ENCODE assay signal across 12 cellular contexts in genomic region chr22:19876314-19876940, GRCh38. TPM values are rescaled to one million over a fixed set of nuclear protein-coding genes. Genes with fewer than 3 reads are reported as not detected.
DNase-seq lines count a peak whose midpoint lies in the region; ATAC-seq, FAIRE-seq and TF ChIP-seq lines count a peak whose summit lies in the region.
"Had no signal": no experiment of that assay in that cellular context is flagged by ENCODE, and none has a peak within 500 bp of the region (broad histone marks: within the 10 kb centered on the region; RNA-seq: fewer than 3 reads in every experiment).

No MANE protein-coding gene starts in this region.

- no peaks in the 10 kb centered on the region for H3K9me3 ChIP-seq in BLaER1 treated with 17β-estradiol and CSF1 and Interleukin-3, amounts not matched to agents 10 nM and 100 nM (replicated peaks in 1 of 11)
- H3K9me3 ChIP-seq in HEK293 (ENCODE audit: control insufficient read depth, insufficient read depth, low read depth, low read length) = no peaks in the 10 kb centered on the region
- no peaks in the 10 kb centered on the region for H3K9me3 ChIP-seq in H1 (ENCODE audit: insufficient read depth in 2 of 2, low read depth in 1 of 2, low read length in 1 of 2)

- TF ChIP-seq RAD21 in H1 (IDR thresholded peaks at IDR 0.05 in 1 of 2, conservative IDR thresholded peaks at IDR 0.05 in 1 of 2; ENCODE audit: low read depth in 2 of 2, low read length in 2 of 2) = no peak

- in situ Hi-C loops in G401 (cut with HindIII; ENCODE audit: low sequenced_read_pairs) = no loop called here

- peaks cover 0 to 28% (median 0%) of the 10 kb centered on the region in 11 experiments; a peak in 4 of 22 replicates for H4K20me1 ChIP-seq in BLaER1 treated with 17β-estradiol and CSF1 and Interleukin-3, amounts not matched to agents 10 nM and 100 nM
- H4K20me1 ChIP-seq in H1 (replicated peaks in 1 of 2; ENCODE audit: control insufficient read depth in 1 of 2, insufficient read depth in 2 of 2, low read length in 2 of 2) = no peaks in the 10 kb centered on the region

- no peak overlapping the region for H3K14ac ChIP-seq in H1 (ENCODE audit: insufficient read length)

- no peak overlapping the region for H4K91ac ChIP-seq in H1 (replicated peaks; ENCODE audit: insufficient read length, low read length)

- H3K36me3 Mint-ChIP-seq in effector memory CD8-positive, alpha-beta T cell (ENCODE audit: insufficient read depth) = peaks cover 3% of the 10 kb centered on the region

- H3K27ac Mint-ChIP-seq in effector memory CD8-positive, alpha-beta T cell = no peak overlapping the region
- H3K27ac Mint-ChIP-seq: activated T-helper 17 cell treated with anti-CD3 and anti-CD28 coated beads, Interleukin-2, amount 50 U/mL, for 72 hours had no signal

- H2BK120ac ChIP-seq in H1 (replicated peaks; ENCODE audit: low read depth, low read length) = no peak overlapping the region

- H4K5ac ChIP-seq in H1 (ENCODE audit: insufficient read length, low read depth, low read length) = no peak overlapping the region

- peaks cover 0 to 10% (median 0%) of the 10 kb centered on the region in 11 experiments; a peak in 3 of 22 replicates for H3K36me3 ChIP-seq in BLaER1 treated with 17β-estradiol and CSF1 and Interleukin-3, amounts not matched to agents 10 nM and 100 nM
- H3K36me3 ChIP-seq in HEK293 (ENCODE audit: control insufficient read depth in 2 of 2, insufficient read depth in 1 of 2, low read length in 2 of 2) (no peaks in the 10 kb centered on the region), H1 (ENCODE audit: control insufficient read depth in 2 of 4, insufficient read depth in 4 of 4, low read length in 3 of 4) (0 out of 8 replicates have a peak, but pooled peaks cover 0 to 2% (median 0%) of the 10 kb centered on the region in 4 experiments)

- H3K18ac ChIP-seq in H1 (ENCODE audit: extremely low read depth, low read length) = no peak overlapping the region

- 91% methylated on average over 21 of the region's 21 CpGs; no CpG with 5 or more reads in 1 of the 2 experiments for WGBS in H1 (ENCODE audit: extremely low coverage in 1 of 2, insufficient coverage in 1 of 2, insufficient read length in 1 of 2, insufficient replicate concordance in 2 of 2, low coverage in 1 of 2, low lambda C conversion rate in 2 of 2, missing lambda C conversion rate in 1 of 2), 2 experiments

- peaks cover 0 to 3% of the 10 kb centered on the region in 2 donors for H3K4me1 Mint-ChIP-seq in effector memory CD8-positive, alpha-beta T cell (ENCODE audit: low read depth in 2 of 2)
- H3K4me1 Mint-ChIP-seq: activated T-helper 17 cell treated with anti-CD3 and anti-CD28 coated beads, Interleukin-2, amount 50 U/mL, for 72 hours; central memory CD8-positive, alpha-beta T cell had no signal

- 0 out of 2 replicates have a peak overlapping the region, but pooled peaks have one; percentile 17 for H2BK12ac ChIP-seq in H1 (ENCODE audit: low read depth, low read length)

- H3K4me1 ChIP-seq in BLaER1 treated with 17β-estradiol and CSF1 and Interleukin-3, amounts not matched to agents 10 nM and 100 nM = peaks cover 14 to 62% (median 53%) of the 10 kb centered on the region in 10 experiments; a peak in 19 of 20 replicates
- peaks cover 28% of the 10 kb centered on the region for H3K4me1 ChIP-seq in HEK293 (ENCODE audit: control insufficient read depth, insufficient read depth, low read length)
- H3K4me1 ChIP-seq in H1 (replicated peaks in 1 of 4; ENCODE audit: control insufficient read depth in 3 of 4, insufficient read depth in 4 of 4, low read length in 3 of 4) = peaks cover 6 to 20% (median 15%) of the 10 kb centered on the region in 4 experiments

- no peak overlapping the region for H2BK5ac ChIP-seq in H1 (ENCODE audit: low read depth, low read length)

- H3K9ac ChIP-seq in BLaER1 treated with 17β-estradiol and CSF1 and Interleukin-3, amounts not matched to agents 10 nM and 100 nM = peak overlapping the region in 9 of 11 experiments; percentile 0 to 65 (median 48); a peak in 9 of 22 replicates
- H3K9ac ChIP-seq in H1 (replicated peaks in 1 of 4; ENCODE audit: extremely low read depth in 1 of 4, low read depth in 3 of 4, low read length in 3 of 4) = no peak overlapping the region

- H3K27me3 Mint-ChIP-seq in effector memory CD8-positive, alpha-beta T cell = no peaks in the 10 kb centered on the region
- H3K27me3 Mint-ChIP-seq: activated T-helper 17 cell treated with anti-CD3 and anti-CD28 coated beads, Interleukin-2, amount 50 U/mL, for 72 hours; central memory CD8-positive, alpha-beta T cell had no signal

- TF ChIP-seq POLR2A in H1 (IDR thresholded peaks at IDR 0.05; ENCODE audit: control extremely low read depth in 1 of 2, low read depth in 2 of 2, low read length in 2 of 2) = no peak

- DNase-seq in H1 (ENCODE audit: low read depth in 1 of 2, low spot score in 2 of 2) (peak in 1 of 2 experiments; percentile 42), omental fat pad (ENCODE audit: low spot score) (peak; percentile 18), G401 (ENCODE audit: low spot score) (no peak)
- DNase-seq in effector memory CD8-positive, alpha-beta T cell = no peak
- DNase-seq: erythroblast, NCI-H1930 had no signal

- peak overlapping the region in 5 of 11 experiments; percentile 44 to 67 (median 61); a peak in 7 of 22 replicates for H3K27ac ChIP-seq in BLaER1 treated with 17β-estradiol and CSF1 and Interleukin-3, amounts not matched to agents 10 nM and 100 nM
- H3K27ac ChIP-seq in HEK293 (ENCODE audit: extremely low read depth, low read depth, low read length) = peak overlapping the region; percentile 40; the same call in 1 of the 2 replicates
- no peak overlapping the region for H3K27ac ChIP-seq in H1 (ENCODE audit: low read depth, low read length)

- TF ChIP-seq EP300 in H1 (IDR thresholded peaks at IDR 0.05; ENCODE audit: borderline replicate concordance in 1 of 2, low read depth in 2 of 2, low read length in 2 of 2) = no peak

- no peak overlapping the region for H3K4me3 Mint-ChIP-seq in effector memory CD8-positive, alpha-beta T cell
- H3K4me3 Mint-ChIP-seq: activated T-helper 17 cell treated with anti-CD3 and anti-CD28 coated beads, Interleukin-2, amount 50 U/mL, for 72 hours; central memory CD8-positive, alpha-beta T cell had no signal

- H2BK15ac ChIP-seq in H1 (ENCODE audit: low read length) = no peak overlapping the region

- no peak for FAIRE-seq in H1 (lab: Jason Lieb, UNC)

- no peak overlapping the region for H2BK20ac ChIP-seq in H1 (ENCODE audit: low read length)

- 0 out of 2 replicates have a peak overlapping the region, but pooled peaks have one; percentile 24 for H2AK5ac ChIP-seq in H1 (ENCODE audit: low read depth, low read length)

- no peak overlapping the region for H2AFZ ChIP-seq in H1 (ENCODE audit: low read length)

- peaks cover 4% of the 10 kb centered on the region for H3K23me2 ChIP-seq in H1 (ENCODE audit: low read depth, low read length)

- no peak overlapping the region for H3K4ac ChIP-seq in H1 (replicated peaks; ENCODE audit: insufficient read length, low read depth, low read length)

- ATAC-seq in omental fat pad (ENCODE audit: low FRiP score) (no peak), GM21529 (IDR thresholded peaks at IDR 0.05; ENCODE audit: unreplicated experiment) (no peak)
- no peak for ATAC-seq in effector memory CD8-positive, alpha-beta T cell (replicated peaks)
- ATAC-seq: activated CD4-positive, CD25-positive, alpha-beta regulatory T cell treated with anti-CD3 and anti-CD28 coated beads, Interleukin-2, amount 50 U/mL, for 24 hours; activated T-helper 17 cell treated with anti-CD3 and anti-CD28 coated beads, Interleukin-2, amount 50 U/mL, for 72 hours had no signal

- no peak overlapping the region for H3K23ac ChIP-seq in H1 (ENCODE audit: insufficient read length)

- H3K79me1 ChIP-seq in H1 (ENCODE audit: low read depth, low read length) = no peaks in the 10 kb centered on the region; the same call in 1 of the 2 replicates

- peak overlapping the region; percentile 18; the same call in 1 of the 2 replicates for H4K8ac ChIP-seq in H1 (ENCODE audit: extremely low read depth, insufficient read depth, low read length)

- H3K79me2 ChIP-seq in H1 (ENCODE audit: control insufficient read depth in 1 of 2, insufficient read depth in 2 of 2, low read length in 2 of 2) = no peaks in the 10 kb centered on the region

- no peak overlapping the region for H3K4me3 ChIP-seq in BLaER1 treated with 17β-estradiol and CSF1 and Interleukin-3, amounts not matched to agents 10 nM and 100 nM
- no peak overlapping the region for H3K4me3 ChIP-seq in HEK293 (ENCODE audit: low read depth, low read length)
- H3K4me3 ChIP-seq in H1 (ENCODE audit: extremely low read depth in 1 of 4, insufficient read depth in 2 of 4, low read depth in 3 of 4, low read length in 4 of 4) = no peak overlapping the region

- H3K9me3 Mint-ChIP-seq in effector memory CD8-positive, alpha-beta T cell = no peaks in the 10 kb centered on the region
- H3K9me3 Mint-ChIP-seq: activated T-helper 17 cell treated with anti-CD3 and anti-CD28 coated beads, Interleukin-2, amount 50 U/mL, for 72 hours; central memory CD8-positive, alpha-beta T cell had no signal

- no peaks in the 10 kb centered on the region for H3K27me3 ChIP-seq in BLaER1 treated with 17β-estradiol and CSF1 and Interleukin-3, amounts not matched to agents 10 nM and 100 nM
- peaks cover 0 to 3% (median 0%) of the 10 kb centered on the region in 4 experiments; a peak in 1 of 7 replicates for H3K27me3 ChIP-seq in H1 (replicated peaks in 1 of 4; ENCODE audit: control insufficient read depth in 3 of 4, extremely low read depth in 1 of 4, insufficient read depth in 3 of 4, low read length in 3 of 4)

- CTCF ChIA-PET in HEK293 (lab: Yijun Ruan, JAX) (interaction anchor here (0.6 kb wide), 1 partner anchor 73 kb away, joined by 3 read pairs; no protein-coding TSS in a partner anchor), H1 (lab: Charles Lee; ENCODE audit: partially characterized antibody) (interaction anchor here (0.6 to 2.6 kb wide), 5 partner anchors 8 to 34 kb away, joined by 3 to 7 read pairs (median 4); no protein-coding TSS in a partner anchor)

- peak overlapping the region in 8 of 11 experiments; percentile 63 to 80 (median 76); a peak in 15 of 22 replicates for H3K4me2 ChIP-seq in BLaER1 treated with 17β-estradiol and CSF1 and Interleukin-3, amounts not matched to agents 10 nM and 100 nM
- no peak overlapping the region for H3K4me2 ChIP-seq in H1 (ENCODE audit: insufficient read depth in 1 of 2, low read depth in 2 of 2, low read length in 2 of 2)

- TF ChIP-seq CTCF in HEK293 (tag by site-specific recombination; IDR thresholded peaks at IDR 0.05) (peak; percentile 60), H1 (IDR thresholded peaks at IDR 0.05; ENCODE audit: control extremely low read depth in 1 of 3, insufficient read depth in 1 of 3, low read depth in 1 of 3, low read length in 3 of 3) (no peak), omental fat pad (IDR thresholded peaks at IDR 0.05) (no peak)

- POLR2A ChIA-PET in HEK293 (lab: Yijun Ruan, JAX) (no interaction called here), H1 (lab: Charles Lee; ENCODE audit: partially characterized antibody) (interaction anchor here (1.2 to 2.0 kb wide), 2 partner anchors 22 to 27 kb away, joined by 4 to 5 read pairs; partner anchors contain the start of genes GNB1L and RTL10)

- H3K56ac ChIP-seq in H1 (replicated peaks; ENCODE audit: insufficient read length, low read depth, low read length) = no peak overlapping the region

RNA-seq across cellular contexts. Expression of gene GNB1L, which starts 21.8 kb away (rescaled TPM):
- total RNA-seq in H1 (2021; fragmentation: NEBNext Ultra II Directional; extraction: Animal tissue kit (Norgen Biotek cat#: 25700)) = 14.3 and 15.6 TPM in 2 replicates
- polyA plus RNA-seq in H1 (2011; rRNA removed) = 14.0 and 23.2 TPM in 2 replicates
- 17.3 TPM for polyA plus RNA-seq in H1 (2011; cell fraction: cytosol; rRNA removed)
- polyA plus RNA-seq in H1 (2011; cell fraction: nucleus; rRNA removed) = 21.9 TPM
- 9.1 to 18.9 TPM (median 16.9 TPM) in 4 replicates for polyA plus RNA-seq in H1 (2012, experiment 1 of 2)
- polyA plus RNA-seq in H1 (2012, experiment 2 of 2) = 14.8 TPM
- 5.8 TPM for polyA plus RNA-seq in H1 (2013, experiment 1 of 2)
- 5.3 TPM for polyA plus RNA-seq in H1 (2013, experiment 2 of 2)
- 3.8 and 4.5 TPM in 2 replicates for polyA minus RNA-seq in H1 (2011; rRNA and poly(A)+ RNA removed)
- polyA minus RNA-seq in H1 (2011; cell fraction: cytosol; rRNA and poly(A)+ RNA removed) = 6.1 TPM
- polyA minus RNA-seq in H1 (2011; cell fraction: nucleus; rRNA and poly(A)+ RNA removed) = 5.6 TPM
- total RNA-seq in omental fat pad = 1 to 10 TPM; 4.3 to 7.6 (median 6.1) TPM
- total RNA-seq in G401 (2014; rRNA removed; shearing (Covaris generic)) = 20.4 TPM in 2 replicates

RNA-seq across cellular contexts. Expression of gene RTL10, which starts 21.8 kb away (rescaled TPM):
- total RNA-seq in H1 (2021; fragmentation: NEBNext Ultra II Directional; extraction: Animal tissue kit (Norgen Biotek cat#: 25700)) = 16.1 and 18.8 TPM in 2 replicates
- 11.5 and 15.5 TPM in 2 replicates for polyA plus RNA-seq in H1 (2011; rRNA removed)
- 9.8 TPM for polyA plus RNA-seq in H1 (2011; cell fraction: cytosol; rRNA removed)
- 21.7 TPM for polyA plus RNA-seq in H1 (2011; cell fraction: nucleus; rRNA removed)
- polyA plus RNA-seq in H1 (2012, experiment 1 of 2) = 9.6 to 13.3 TPM (median 12.3 TPM) in 4 replicates
- 9.3 TPM for polyA plus RNA-seq in H1 (2012, experiment 2 of 2)
- 7.9 TPM for polyA plus RNA-seq in H1 (2013, experiment 1 of 2)
- 7.7 TPM for polyA plus RNA-seq in H1 (2013, experiment 2 of 2)
- 32.1 and 33.6 TPM in 2 replicates for polyA minus RNA-seq in H1 (2011; rRNA and poly(A)+ RNA removed)
- polyA minus RNA-seq in H1 (2011; cell fraction: cytosol; rRNA and poly(A)+ RNA removed) = 10.3 TPM
- polyA minus RNA-seq in H1 (2011; cell fraction: nucleus; rRNA and poly(A)+ RNA removed) = 21.5 TPM
- 10 to 100 TPM in 3 of 4 donors, 1 to 10 TPM in 1; 7.6 to 12.6 (median 10.4) TPM for total RNA-seq in omental fat pad
- 4.6 and 11.0 TPM in 2 replicates for total RNA-seq in G401 (2014; rRNA removed; shearing (Covaris generic))

Comparison
In these comparisons a context has a peak if more than half of its experiments do, and no peak if none do; other contexts are left out.
1. H3K4me2 ChIP-seq: peak in BLaER1 treated with 17β-estradiol and CSF1 and Interleukin-3, amounts not matched to agents 10 nM and 100 nM (8 of 11); none in H1 (0 of 2).
2. H3K9ac ChIP-seq: peak in BLaER1 treated with 17β-estradiol and CSF1 and Interleukin-3, amounts not matched to agents 10 nM and 100 nM (9 of 11); none in H1 (0 of 4).